ENCODE assay signal across 11 cellular contexts in the genomic region with DNA sequence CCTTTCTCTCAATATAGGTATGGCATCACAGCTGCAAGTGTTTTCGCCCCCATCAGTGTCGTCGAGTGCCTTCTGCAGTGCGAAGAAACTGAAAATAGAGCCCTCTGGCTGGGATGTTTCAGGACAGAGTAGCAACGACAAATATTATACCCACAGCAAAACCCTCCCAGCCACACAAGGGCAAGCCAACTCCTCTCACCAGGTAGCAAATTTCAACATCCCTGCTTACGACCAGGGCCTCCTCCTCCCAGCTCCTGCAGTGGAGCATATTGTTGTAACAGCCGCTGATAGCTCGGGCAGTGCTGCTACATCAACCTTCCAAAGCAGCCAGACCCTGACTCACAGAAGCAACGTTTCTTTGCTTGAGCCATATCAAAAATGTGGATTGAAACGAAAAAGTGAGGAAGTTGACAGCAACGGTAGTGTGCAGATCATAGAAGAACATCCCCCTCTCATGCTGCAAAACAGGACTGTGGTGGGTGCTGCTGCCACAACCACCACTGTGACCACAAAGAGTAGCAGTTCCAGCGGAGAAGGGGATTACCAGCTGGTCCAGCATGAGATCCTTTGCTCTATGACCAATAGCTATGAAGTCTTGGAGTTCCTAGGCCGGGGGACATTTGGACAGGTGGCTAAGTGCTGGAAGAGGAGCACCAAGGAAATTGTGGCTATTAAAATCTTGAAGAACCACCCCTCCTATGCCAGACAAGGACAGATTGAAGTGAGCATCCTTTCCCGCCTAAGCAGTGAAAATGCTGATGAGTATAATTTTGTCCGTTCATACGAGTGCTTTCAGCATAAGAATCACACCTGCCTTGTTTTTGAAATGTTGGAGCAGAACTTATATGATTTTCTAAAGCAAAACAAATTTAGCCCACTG. TPM values are rescaled to one million over a fixed set of nuclear protein-coding genes. Genes with fewer than 3 reads are reported as not detected.
DNase-seq lines count a peak whose midpoint lies in the region; ATAC-seq, FAIRE-seq and TF ChIP-seq lines count a peak whose summit lies in the region.
"Had no signal": no experiment of that assay in that cellular context is flagged by ENCODE, and none has a peak within 500 bp of the region (broad histone marks: within the 10 kb centered on the region; RNA-seq: fewer than 3 reads in every experiment).

No MANE protein-coding gene starts in this region.

- H3K4me1 Mint-ChIP-seq in endothelial cell (ENCODE audit: unreplicated experiment) = peaks cover 11% of the 10 kb centered on the region

- H3K4me3 Mint-ChIP-seq in endothelial cell (ENCODE audit: unreplicated experiment) = no peak overlapping the region

- no peak overlapping the region for H3K27ac ChIP-seq in PC-3 (ENCODE audit: low read length)
- H3K27ac ChIP-seq in K562 (ENCODE audit: extremely low read depth, low read depth, low read length) = no peak overlapping the region
- H3K27ac ChIP-seq in upper lobe of left lung = peak overlapping the region in 2 of 4 donors; percentile 21 to 52

- no peak for FAIRE-seq in K562 (lab: Jason Lieb, UNC)
- FAIRE-seq: A204.1, TTC549 had no signal

- peak; percentile 15 for DNase-seq in activated CD4-positive, alpha-beta T cell treated with anti-CD3 and anti-CD28 coated beads for 1 hour
- DNase-seq in activated CD4-positive, alpha-beta T cell treated with anti-CD3 and anti-CD28 coated beads for 4 hours = no peak
- no peak for DNase-seq in PC-3
- no peak for DNase-seq in K562 (ENCODE audit: extremely low read depth in 1 of 4, low spot score in 3 of 4)
- peak; percentile 69 for DNase-seq in stimulated activated naive CD8-positive, alpha-beta T cell treated with anti-CD3 and anti-CD28 coated beads, Interleukin-15, Interleukin-2, amounts not matched to agents 100 U/mL and 50 U/mL, for 24 hours
- DNase-seq in endothelial cell (ENCODE audit: low spot score) = no peak
- no peak for DNase-seq in mesenteric fat pad (ENCODE audit: low spot score)
- DNase-seq in upper lobe of left lung = no peak
- DNase-seq: head of caudate nucleus had no signal

- H3K9me2 ChIP-seq in PC-3 (replicated peaks; ENCODE audit: low read length) = no peaks in the 10 kb centered on the region

- ATAC-seq in PC-3 (no peak), K562 (no peak; the same call in 2 of the 3 replicates), upper lobe of left lung (ENCODE audit: low FRiP score in 2 of 2) (no peak)
- peak; percentile 78 for ATAC-seq in stimulated activated naive CD8-positive, alpha-beta T cell treated with anti-CD3 and anti-CD28 coated beads, Interleukin-15, Interleukin-2, amounts not matched to agents 100 U/mL and 50 U/mL, for 24 hours

- CTCF ChIA-PET in PC-3 (lab: Charles Lee) (no interaction called here), K562 (lab: Yijun Ruan, JAX; ENCODE audit: low intra/inter-chr PET ratio) (no interaction called here)

- H3K27me3 Mint-ChIP-seq in endothelial cell (ENCODE audit: unreplicated experiment) = no peaks in the 10 kb centered on the region

- no peak overlapping the region for H2AFZ ChIP-seq in PC-3 (ENCODE audit: low read length)
- no peak overlapping the region for H2AFZ ChIP-seq in K562 (ENCODE audit: low read depth, low read length)

- in situ Hi-C loops in K562 (cut with MboI) = no loop called here

- H3K27ac Mint-ChIP-seq in endothelial cell (ENCODE audit: unreplicated experiment) = no peak overlapping the region

- intact Hi-C loops in PC-3 (cut with micrococcal nuclease) (no loop called here), K562 (cut with micrococcal nuclease) (no loop called here)

- H3K27me3 ChIP-seq in PC-3 (ENCODE audit: low read length) (no peaks in the 10 kb centered on the region), K562 (ENCODE audit: control insufficient read depth in 2 of 2, insufficient read depth in 2 of 2, low read length in 2 of 2) (no peaks in the 10 kb centered on the region), upper lobe of left lung (no peaks in the 10 kb centered on the region)

- no peaks in the 10 kb centered on the region for H3K9me1 ChIP-seq in K562 (ENCODE audit: control insufficient read depth, insufficient read depth, low read length)

- BruUV-seq in PC-3 (replicated peaks; lab: Mats Ljungman, UMichigan) (TSS peak; percentile 31), K562 (replicated peaks; lab: Mats Ljungman, UMichigan) (no TSS peak)

- POLR2A ChIA-PET in PC-3 (lab: Charles Lee; ENCODE audit: unreplicated experiment) (interaction anchor here (0.6 kb wide), 1 partner anchor 8 kb away, joined by 19 read pairs; no protein-coding TSS in a partner anchor), K562 (lab: Yijun Ruan, JAX) (interaction anchor here (0.6 to 7.3 kb wide), 4 partner anchors 11 to 1893 kb away, joined by 3 to 61 read pairs (median 8); a partner anchor contains a TSS)

- H3K4me3 ChIP-seq in PC-3 (ENCODE audit: low read length) (no peak overlapping the region), K562 (no peak overlapping the region), upper lobe of left lung (no peak overlapping the region)

- H3K9me3 ChIP-seq in PC-3 (ENCODE audit: low read length) (no peaks in the 10 kb centered on the region), K562 (replicated peaks; ENCODE audit: control insufficient read depth, insufficient read depth, low read depth, low read length) (no peaks in the 10 kb centered on the region), upper lobe of left lung (no peaks in the 10 kb centered on the region)

- H4K20me1 ChIP-seq in PC-3 (ENCODE audit: low read length) = peaks cover 26% of the 10 kb centered on the region
- H4K20me1 ChIP-seq in K562 (replicated peaks; ENCODE audit: control insufficient read depth, insufficient read depth, low read length) = peaks cover 16% of the 10 kb centered on the region; the same call in 1 of the 2 replicates

- peaks cover 5% of the 10 kb centered on the region for H3F3A ChIP-seq in PC-3 (ENCODE audit: low read length, unreplicated experiment)

- WGBS in K562 (ENCODE audit: insufficient coverage, low coverage, missing lambda C conversion rate) = 88% methylated on average over 16 of the region's 16 CpGs
- 64 to 76% methylated on average over 15 to 16 of the region's 16 CpGs for WGBS in upper lobe of left lung, 2 donors

- no peak for TF ChIP-seq POLR2A in K562 (conservative IDR thresholded peaks at IDR 0.05)
- no peak for TF ChIP-seq POLR2A in upper lobe of left lung (IDR thresholded peaks at IDR 0.05)

- H3K9me3 Mint-ChIP-seq in endothelial cell (ENCODE audit: unreplicated experiment) = no peaks in the 10 kb centered on the region

- TF ChIP-seq RAD21 in K562 (CRISPR knock-in tag; conservative IDR thresholded peaks at IDR 0.05 in 1 of 2, IDR thresholded peaks at IDR 0.05 in 1 of 2) = no peak

- H3K4me2 ChIP-seq in PC-3 (ENCODE audit: low read length) = no peak overlapping the region
- no peak overlapping the region for H3K4me2 ChIP-seq in K562 (ENCODE audit: insufficient read depth, low read length)

- peaks cover 23% of the 10 kb centered on the region for H3K36me3 ChIP-seq in PC-3 (ENCODE audit: low read depth, low read length)
- peaks cover 51% of the 10 kb centered on the region for H3K36me3 ChIP-seq in K562 (ENCODE audit: control insufficient read depth, insufficient read depth, low read length)
- H3K36me3 ChIP-seq in upper lobe of left lung = peaks cover 5 to 28% (median 16%) of the 10 kb centered on the region in 4 donors

- H3K9ac ChIP-seq in PC-3 (ENCODE audit: low read length) = no peak overlapping the region
- H3K9ac ChIP-seq in K562 (ENCODE audit: insufficient read depth in 1 of 2, low read depth in 2 of 2, low read length in 2 of 2) = no peak overlapping the region; a peak in 1 of 4 replicates

- H3K79me2 ChIP-seq in PC-3 (ENCODE audit: low read length) (peaks cover 73% of the 10 kb centered on the region), K562 (ENCODE audit: control insufficient read depth, insufficient read depth, low read length) (peaks cover 92% of the 10 kb centered on the region)

- peaks cover 17% of the 10 kb centered on the region for H3K36me3 Mint-ChIP-seq in endothelial cell (ENCODE audit: low read depth, unreplicated experiment)

- H3K4me1 ChIP-seq in PC-3 (ENCODE audit: insufficient read depth, low read length) (peaks cover 19% of the 10 kb centered on the region), K562 (replicated peaks in 1 of 2; ENCODE audit: control insufficient read depth in 2 of 2, insufficient read depth in 2 of 2, low read length in 2 of 2) (peaks cover 9 to 10% of the 10 kb centered on the region in 2 experiments; a peak in 3 of 5 replicates), upper lobe of left lung (peaks cover 17 to 49% (median 36%) of the 10 kb centered on the region in 4 donors)

- TF ChIP-seq CTCF in PC-3 (conservative IDR thresholded peaks at IDR 0.05; ENCODE audit: low read depth, low read length) (no peak), K562 (IDR thresholded peaks at IDR 0.05 in 2 of 3, conservative IDR thresholded peaks at IDR 0.05 in 1 of 3; ENCODE audit: insufficient read depth in 2 of 3, low read depth in 1 of 3, low read length in 3 of 3) (no peak), endothelial cell (IDR thresholded peaks at IDR 0.05; ENCODE audit: unreplicated experiment) (no peak), upper lobe of left lung (IDR thresholded peaks at IDR 0.05) (no peak)

- TF ChIP-seq EP300 in K562 (IDR thresholded peaks at IDR 0.05; ENCODE audit: low read length) (no peak), upper lobe of left lung (IDR thresholded peaks at IDR 0.05) (no peak)

RNA-seq across cellular contexts. Expression of a gene that starts 11.5 kb away (rescaled TPM):
- 18.7 and 19.9 TPM in 2 replicates for total RNA-seq in PC-3 (2014; rRNA removed)
- 87.8 and 103 TPM in 2 replicates for total RNA-seq in K562 (2011; cell fraction: chromatin; rRNA removed; ENCODE audit: low replicate concordance)
- total RNA-seq in K562 (2011; cell fraction: nucleolus; rRNA removed) = 36.9 and 44.0 TPM in 2 replicates
- total RNA-seq in K562 (2011; cell fraction: nucleoplasm; rRNA removed) = 51.7 and 52.1 TPM in 2 replicates
- 20.2 and 28.3 TPM in 2 replicates for total RNA-seq in K562 (2014; rRNA removed)
- total RNA-seq in K562 (2014; rRNA removed; fragmentation: Illumina TruSeq; extraction: Trizol) = 29.6 and 33.1 TPM in 2 replicates
- 28.6 and 29.6 TPM in 2 replicates for total RNA-seq in K562 (2015; rRNA removed; fragmentation: Illumina TruSeq; extraction: Trizol)
- 57.5 and 57.9 TPM in 2 replicates for total RNA-seq in K562 (2021)
- polyA plus RNA-seq in K562 (2011; rRNA removed) = 56.1 and 66.4 TPM in 2 replicates
- 61.3 and 67.9 TPM in 2 replicates for polyA plus RNA-seq in K562 (2011; cell fraction: cytosol; rRNA removed)
- polyA plus RNA-seq in K562 (2011; cell fraction: nucleus; rRNA removed) = 83.1 and 90.0 TPM in 2 replicates
- polyA plus RNA-seq in K562 (2012) = 26.4 and 28.7 TPM in 2 replicates
- polyA plus RNA-seq in K562 (2014; fragmentation: Illumina TruSeq; extraction: Trizol) = 34.5 and 35.9 TPM in 2 replicates
- polyA plus RNA-seq in K562 (2014; fragmentation: Nextera tagmentation; extraction: Ambion mirVana) = 10 to 100 TPM in 1 of 2 experiments, 1 to 10 TPM in 1; 10.0 to 10.9 TPM
- polyA plus RNA-seq in K562 (2014; rRNA removed) = 21.3 and 21.9 TPM in 2 replicates
- 157 and 177 TPM in 2 replicates for polyA minus RNA-seq in K562 (2011; rRNA and poly(A)+ RNA removed)
- polyA minus RNA-seq in K562 (2011; cell fraction: cytosol; rRNA and poly(A)+ RNA removed) = 66.3 and 89.1 TPM in 2 replicates
- polyA minus RNA-seq in K562 (2011; cell fraction: nucleus; rRNA and poly(A)+ RNA removed) = 27.6 and 55.2 TPM in 2 replicates
- total RNA-seq in endothelial cell (ENCODE audit: unreplicated experiment) = 56.6 TPM
- total RNA-seq in mesenteric fat pad = 78.9 TPM
- 10 to 100 TPM; 31.4 to 85.5 (median 64.0) TPM for total RNA-seq in upper lobe of left lung

RNA-seq across cellular contexts. Expression of a gene that starts 35.5 kb away (rescaled TPM):
- 12.6 and 13.2 TPM in 2 replicates for total RNA-seq in PC-3 (2014; rRNA removed)
- 9.0 and 11.8 TPM in 2 replicates for total RNA-seq in K562 (2011; cell fraction: chromatin; rRNA removed; ENCODE audit: low replicate concordance)
- 8.8 and 8.9 TPM in 2 replicates for total RNA-seq in K562 (2011; cell fraction: nucleolus; rRNA removed)
- total RNA-seq in K562 (2011; cell fraction: nucleoplasm; rRNA removed) = 8.4 and 10.4 TPM in 2 replicates
- 10.6 and 15.8 TPM in 2 replicates for total RNA-seq in K562 (2014; rRNA removed)
- 17.2 and 19.2 TPM in 2 replicates for total RNA-seq in K562 (2014; rRNA removed; fragmentation: Illumina TruSeq; extraction: Trizol)
- total RNA-seq in K562 (2015; rRNA removed; fragmentation: Illumina TruSeq; extraction: Trizol) = 22.6 and 22.9 TPM in 2 replicates
- 22.8 and 23.7 TPM in 2 replicates for total RNA-seq in K562 (2021)
- polyA plus RNA-seq in K562 (2011; rRNA removed) = 11.0 and 11.7 TPM in 2 replicates
- 13.7 and 18.9 TPM in 2 replicates for polyA plus RNA-seq in K562 (2011; cell fraction: cytosol; rRNA removed)
- polyA plus RNA-seq in K562 (2011; cell fraction: nucleus; rRNA removed) = 6.8 and 10.7 TPM in 2 replicates
- polyA plus RNA-seq in K562 (2012) = 14.8 and 17.9 TPM in 2 replicates
- 25.9 and 28.8 TPM in 2 replicates for polyA plus RNA-seq in K562 (2014; fragmentation: Illumina TruSeq; extraction: Trizol)
- 10 to 100 TPM; 12.4 to 22.2 TPM for polyA plus RNA-seq in K562 (2014; fragmentation: Nextera tagmentation; extraction: Ambion mirVana)
- 14.9 and 18.0 TPM in 2 replicates for polyA plus RNA-seq in K562 (2014; rRNA removed)
- polyA minus RNA-seq in K562 (2011; rRNA and poly(A)+ RNA removed) = 14.5 and 14.7 TPM in 2 replicates
- 10.4 and 16.3 TPM in 2 replicates for polyA minus RNA-seq in K562 (2011; cell fraction: cytosol; rRNA and poly(A)+ RNA removed)
- 5.1 and 7.6 TPM in 2 replicates for polyA minus RNA-seq in K562 (2011; cell fraction: nucleus; rRNA and poly(A)+ RNA removed)
- total RNA-seq in endothelial cell (ENCODE audit: unreplicated experiment) = 11.8 TPM
- total RNA-seq in mesenteric fat pad = 5.8 TPM
- 1 to 10 TPM; 3.0 to 9.1 (median 6.7) TPM for total RNA-seq in upper lobe of left lung

RNA-seq across cellular contexts. Expression of a gene that starts 36.0 kb away (rescaled TPM):
- total RNA-seq in PC-3 (2014; rRNA removed) = 15.5 and 15.8 TPM in 2 replicates
- total RNA-seq in K562 (2011; cell fraction: chromatin; rRNA removed; ENCODE audit: low replicate concordance) = 103 and 194 TPM in 2 replicates
- total RNA-seq in K562 (2011; cell fraction: nucleolus; rRNA removed) = 47.9 and 67.8 TPM in 2 replicates
- total RNA-seq in K562 (2011; cell fraction: nucleoplasm; rRNA removed) = 93.6 and 108 TPM in 2 replicates
- 15.8 and 20.2 TPM in 2 replicates for total RNA-seq in K562 (2014; rRNA removed)
- total RNA-seq in K562 (2014; rRNA removed; fragmentation: Illumina TruSeq; extraction: Trizol) = 24.6 and 30.4 TPM in 2 replicates
- total RNA-seq in K562 (2015; rRNA removed; fragmentation: Illumina TruSeq; extraction: Trizol) = 21.2 and 21.7 TPM in 2 replicates
- total RNA-seq in K562 (2021) = 22.2 and 23.8 TPM in 2 replicates
- 36.5 and 37.3 TPM in 2 replicates for polyA plus RNA-seq in K562 (2011; rRNA removed)
- 11.8 and 29.3 TPM in 2 replicates for polyA plus RNA-seq in K562 (2011; cell fraction: cytosol; rRNA removed)
- polyA plus RNA-seq in K562 (2011; cell fraction: nucleus; rRNA removed) = 66.6 and 88.6 TPM in 2 replicates
- polyA plus RNA-seq in K562 (2012) = 19.7 and 20.1 TPM in 2 replicates
- 26.7 and 28.5 TPM in 2 replicates for polyA plus RNA-seq in K562 (2014; fragmentation: Illumina TruSeq; extraction: Trizol)
- polyA plus RNA-seq in K562 (2014; fragmentation: Nextera tagmentation; extraction: Ambion mirVana) = 10 to 100 TPM; 21.9 to 28.2 TPM
- polyA plus RNA-seq in K562 (2014; rRNA removed) = 26.1 and 32.0 TPM in 2 replicates
- polyA minus RNA-seq in K562 (2011; rRNA and poly(A)+ RNA removed) = 47.9 and 53.5 TPM in 2 replicates
- 15.7 and 16.8 TPM in 2 replicates for polyA minus RNA-seq in K562 (2011; cell fraction: cytosol; rRNA and poly(A)+ RNA removed)
- 24.4 and 47.7 TPM in 2 replicates for polyA minus RNA-seq in K562 (2011; cell fraction: nucleus; rRNA and poly(A)+ RNA removed)
- total RNA-seq in endothelial cell (ENCODE audit: unreplicated experiment) = 28.4 TPM
- 8.5 TPM for total RNA-seq in mesenteric fat pad
- total RNA-seq in upper lobe of left lung = 10 to 100 TPM in 5 of 6 donors, 1 to 10 TPM in 1; 6.2 to 29.3 (median 14.0) TPM

RNA-seq across cellular contexts. Expression of a gene that starts 38.7 kb away (rescaled TPM):
- total RNA-seq in PC-3 (2014; rRNA removed) = 7.0 TPM in 2 replicates
- total RNA-seq in K562 (2011; cell fraction: chromatin; rRNA removed; ENCODE audit: low replicate concordance) = 0.28 and 0.65 TPM in 2 replicates
- total RNA-seq in K562 (2011; cell fraction: nucleolus; rRNA removed) = 0.33 TPM in 1 of 2 replicates, not detected in the other
- total RNA-seq in K562 (2011; cell fraction: nucleoplasm; rRNA removed) = 0.44 and 0.46 TPM in 2 replicates
- total RNA-seq in K562 (2014; rRNA removed) = not detected in 2 replicates
- total RNA-seq in K562 (2014; rRNA removed; fragmentation: Illumina TruSeq; extraction: Trizol) = 0.07 TPM in 1 of 2 replicates, not detected in the other
- 0.07 and 0.08 TPM in 2 replicates for total RNA-seq in K562 (2015; rRNA removed; fragmentation: Illumina TruSeq; extraction: Trizol)
- 0.13 and 0.16 TPM in 2 replicates for total RNA-seq in K562 (2021)
- polyA plus RNA-seq in K562 (2011; rRNA removed) = not detected in 2 replicates
- polyA plus RNA-seq in K562 (2011; cell fraction: cytosol; rRNA removed) = 0.03 TPM in 1 of 2 replicates, not detected in the other
- polyA plus RNA-seq in K562 (2011; cell fraction: nucleus; rRNA removed) = 0.07 and 0.11 TPM in 2 replicates
- not detected in 2 replicates for polyA plus RNA-seq in K562 (2012)
- not detected in 2 replicates for polyA plus RNA-seq in K562 (2014; fragmentation: Illumina TruSeq; extraction: Trizol)
- not detected for polyA plus RNA-seq in K562 (2014; fragmentation: Nextera tagmentation; extraction: Ambion mirVana)
- polyA plus RNA-seq in K562 (2014; rRNA removed) = not detected in 2 replicates
- 0.15 and 0.18 TPM in 2 replicates for polyA minus RNA-seq in K562 (2011; rRNA and poly(A)+ RNA removed)
- not detected in 2 replicates for polyA minus RNA-seq in K562 (2011; cell fraction: cytosol; rRNA and poly(A)+ RNA removed)
- polyA minus RNA-seq in K562 (2011; cell fraction: nucleus; rRNA and poly(A)+ RNA removed) = 0.40 and 0.89 TPM in 2 replicates
- 130 TPM for total RNA-seq in endothelial cell (ENCODE audit: unreplicated experiment)
- total RNA-seq in mesenteric fat pad = 44.3 TPM
- 10 to 100 TPM; 11.5 to 59.9 (median 36.6) TPM for total RNA-seq in upper lobe of left lung

RNA-seq across cellular contexts. Expression of a gene that starts 53.2 kb away (rescaled TPM):
- total RNA-seq in PC-3 (2014; rRNA removed) = 0.29 TPM in 1 of 2 replicates, not detected in the other
- total RNA-seq in K562 (2011; cell fraction: chromatin; rRNA removed; ENCODE audit: low replicate concordance) = 1.4 and 2.8 TPM in 2 replicates
- 0.53 and 0.67 TPM in 2 replicates for total RNA-seq in K562 (2011; cell fraction: nucleolus; rRNA removed)
- total RNA-seq in K562 (2011; cell fraction: nucleoplasm; rRNA removed) = 0.95 and 2.5 TPM in 2 replicates
- 0.09 and 0.12 TPM in 2 replicates for total RNA-seq in K562 (2014; rRNA removed)
- total RNA-seq in K562 (2014; rRNA removed; fragmentation: Illumina TruSeq; extraction: Trizol) = 0.32 and 0.33 TPM in 2 replicates
- 0.19 and 0.36 TPM in 2 replicates for total RNA-seq in K562 (2015; rRNA removed; fragmentation: Illumina TruSeq; extraction: Trizol)
- total RNA-seq in K562 (2021) = 0.09 and 0.72 TPM in 2 replicates
- 0.25 and 0.74 TPM in 2 replicates for polyA plus RNA-seq in K562 (2011; rRNA removed)
- 0.10 and 0.15 TPM in 2 replicates for polyA plus RNA-seq in K562 (2011; cell fraction: cytosol; rRNA removed)
- 0.85 and 1.2 TPM in 2 replicates for polyA plus RNA-seq in K562 (2011; cell fraction: nucleus; rRNA removed)
- polyA plus RNA-seq in K562 (2012) = 0.20 and 0.43 TPM in 2 replicates
- polyA plus RNA-seq in K562 (2014; fragmentation: Illumina TruSeq; extraction: Trizol) = 0.06 and 0.26 TPM in 2 replicates
- polyA plus RNA-seq in K562 (2014; fragmentation: Nextera tagmentation; extraction: Ambion mirVana) = under 1 TPM in 1 of 2 experiments, not detected in 1; 0.42 TPM
- polyA plus RNA-seq in K562 (2014; rRNA removed) = 0.32 and 0.78 TPM in 2 replicates
- polyA minus RNA-seq in K562 (2011; rRNA and poly(A)+ RNA removed) = 0.48 and 1.2 TPM in 2 replicates
- not detected in 2 replicates for polyA minus RNA-seq in K562 (2011; cell fraction: cytosol; rRNA and poly(A)+ RNA removed)
- 0.33 and 0.40 TPM in 2 replicates for polyA minus RNA-seq in K562 (2011; cell fraction: nucleus; rRNA and poly(A)+ RNA removed)
- 0.49 TPM for total RNA-seq in endothelial cell (ENCODE audit: unreplicated experiment)
- 0.87 TPM for total RNA-seq in mesenteric fat pad
- total RNA-seq in upper lobe of left lung = 1 to 10 TPM; 1.0 to 6.2 (median 1.7) TPM

Comparison
In these comparisons a context has a peak if more than half of its experiments do, and no peak if none do; other contexts are left out.
1. DNase-seq: peak in activated CD4-positive, alpha-beta T cell treated with anti-CD3 and anti-CD28 coated beads for 1 hour (single experiment) and stimulated activated naive CD8-positive, alpha-beta T cell treated with anti-CD3 and anti-CD28 coated beads, Interleukin-15, Interleukin-2, amounts not matched to agents 100 U/mL and 50 U/mL, for 24 hours (single experiment); none in activated CD4-positive, alpha-beta T cell treated with anti-CD3 and anti-CD28 coated beads for 4 hours (0 of 2), PC-3 (single experiment), K562 (0 of 4), endothelial cell (single experiment), mesenteric fat pad (single experiment) and upper lobe of left lung (0 of 2).